9 cellular contexts compared by ENCODE assay signal in genomic region chr5:41863871-41864486, GRCh38. TPM values are rescaled to one million over a fixed set of nuclear protein-coding genes. Genes with fewer than 3 reads are reported as not detected.
DNase-seq lines count a peak whose midpoint lies in the region; ATAC-seq lines count a peak whose summit lies in the region.
"Had no signal": no experiment of that assay in that cellular context is flagged by ENCODE, and none has a peak within 500 bp of the region (broad histone marks: within the 10 kb centered on the region; RNA-seq: fewer than 3 reads in every experiment).

No MANE protein-coding gene starts in this region.

- peak overlapping the region; percentile 11 to 77 for H3K27ac Mint-ChIP-seq in activated naive CD4-positive, alpha-beta T cell treated with anti-CD3 and anti-CD28 coated beads, Interleukin-2, amount 50 U/mL, for 72 hours
- H3K27ac Mint-ChIP-seq in stimulated activated naive CD8-positive, alpha-beta T cell treated with anti-CD3 and anti-CD28 coated beads, Interleukin-15, amount 100 ng/mL, for 72 hours = peak overlapping the region in 1 of 2 donors; percentile 7

- H3K4me1 Mint-ChIP-seq in stimulated activated naive CD8-positive, alpha-beta T cell treated with anti-CD3 and anti-CD28 coated beads, Interleukin-15, amount 100 ng/mL, for 72 hours = peaks cover 68% of the 10 kb centered on the region

- peak; percentile 64 to 76 for ATAC-seq in activated naive CD4-positive, alpha-beta T cell treated with anti-CD3 and anti-CD28 coated beads, Interleukin-2, amount 50 U/mL, for 72 hours
- peak; percentile 61 for ATAC-seq in HG02973 (IDR thresholded peaks at IDR 0.05; ENCODE audit: unreplicated experiment)
- peak; percentile 85 for ATAC-seq in stimulated activated naive CD8-positive, alpha-beta T cell treated with anti-CD3 and anti-CD28 coated beads, Interleukin-15, amount 100 ng/mL, for 72 hours

- peaks cover 16 to 18% of the 10 kb centered on the region in 2 donors for H3K36me3 Mint-ChIP-seq in activated naive CD4-positive, alpha-beta T cell treated with anti-CD3 and anti-CD28 coated beads, Interleukin-2, amount 50 U/mL, for 72 hours

- H3K27me3 Mint-ChIP-seq in stimulated activated naive CD8-positive, alpha-beta T cell treated with anti-CD3 and anti-CD28 coated beads, Interleukin-15, amount 100 ng/mL, for 72 hours = no peaks in the 10 kb centered on the region

- H3K4me3 Mint-ChIP-seq in stimulated activated naive CD8-positive, alpha-beta T cell treated with anti-CD3 and anti-CD28 coated beads, Interleukin-15, amount 100 ng/mL, for 72 hours = peak overlapping the region in 1 of 2 donors; percentile 57

- DNase-seq in activated naive CD4-positive, alpha-beta T cell treated with anti-CD3 and anti-CD28 coated beads, Interleukin-2, amount 50 U/mL, for 72 hours (ENCODE audit: low spot score in 2 of 2) = no peak
- no peak for DNase-seq in activated naive CD4-positive, alpha-beta T cell treated with Interleukin-2 at 50 U/mL for 16 hours
- DNase-seq in amniotic epithelial cell (ENCODE audit: low read depth) (peak; percentile 16), HuH-7 (ENCODE audit: low spot score) (no peak), hippocampal formation (lab: John Stamatoyannopoulos, UW) (no peak)
- DNase-seq in stimulated activated naive CD8-positive, alpha-beta T cell treated with anti-CD3 and anti-CD28 coated beads, Interleukin-15, amount 100 ng/mL, for 72 hours = no peak
- no peak for DNase-seq in stimulated activated CD4-positive, alpha-beta T cell treated with anti-CD3 and anti-CD28 coated beads, Interleukin-4, amount 100 ng/mL, for 4 hours
- DNase-seq: NCI-H1417 had no signal

- no peaks in the 10 kb centered on the region for H3K9me3 Mint-ChIP-seq in activated naive CD4-positive, alpha-beta T cell treated with anti-CD3 and anti-CD28 coated beads, Interleukin-2, amount 50 U/mL, for 72 hours
- H3K9me3 Mint-ChIP-seq in stimulated activated naive CD8-positive, alpha-beta T cell treated with anti-CD3 and anti-CD28 coated beads, Interleukin-15, amount 100 ng/mL, for 72 hours = no peaks in the 10 kb centered on the region

RNA-seq across cellular contexts. Expression of gene OXCT1, which starts 6.2 kb away (rescaled TPM):
- 10 to 100 TPM; 74.5 to 85.5 TPM for total RNA-seq in activated naive CD4-positive, alpha-beta T cell treated with anti-CD3 and anti-CD28 coated beads, Interleukin-2, amount 50 U/mL, for 72 hours

RNA-seq across cellular contexts. Expression of gene RIMOC1, which starts 40.2 kb away (rescaled TPM):
- total RNA-seq in activated naive CD4-positive, alpha-beta T cell treated with anti-CD3 and anti-CD28 coated beads, Interleukin-2, amount 50 U/mL, for 72 hours = 10 to 100 TPM; 23.6 to 37.6 TPM
